In the genomic region with DNA sequence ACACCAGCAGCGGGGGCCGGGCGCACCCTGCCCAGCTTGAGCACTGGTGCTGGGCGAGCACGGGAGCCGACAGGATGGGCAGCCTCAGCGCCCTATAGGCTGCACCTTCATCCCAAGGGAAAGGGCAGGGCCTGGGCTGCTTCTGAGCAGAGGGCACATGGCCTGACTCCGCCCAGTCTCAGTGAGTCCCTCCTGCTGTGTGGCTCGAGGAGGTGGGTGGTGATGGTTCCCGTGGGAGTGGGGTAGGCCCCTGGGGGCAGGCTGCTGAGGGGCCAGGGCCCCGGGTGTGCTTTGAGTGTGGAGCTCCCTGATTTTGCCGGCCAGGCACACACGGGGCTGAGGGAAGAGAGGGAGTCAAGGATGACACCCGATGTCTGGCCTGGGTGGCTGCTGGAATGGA, we compare ENCODE assay signal across 23 cellular contexts. TPM values are rescaled to one million over a fixed set of nuclear protein-coding genes. Genes with fewer than 3 reads are reported as not detected.
DNase-seq lines count a peak whose midpoint lies in the region; ATAC-seq, FAIRE-seq and TF ChIP-seq lines count a peak whose summit lies in the region.
"Had no signal": no experiment of that assay in that cellular context is flagged by ENCODE, and none has a peak within 500 bp of the region (broad histone marks: within the 10 kb centered on the region; RNA-seq: fewer than 3 reads in every experiment).

No MANE protein-coding gene starts in this region.

- TF ChIP-seq CTCF in choroid plexus epithelial cell (conservative IDR thresholded peaks at IDR 0.05; ENCODE audit: low read depth, low read length) (no peak), suprapubic skin (IDR thresholded peaks at IDR 0.05) (no peak)

- H3K9me3 ChIP-seq in MG63 (no peaks in the 10 kb centered on the region), suprapubic skin (no peaks in the 10 kb centered on the region)
- H3K9me3 ChIP-seq: colonic mucosa, tibial artery had no signal

- peak overlapping the region; percentile 9 for H3K27ac ChIP-seq in suprapubic skin
- H3K27ac ChIP-seq: colonic mucosa, KMS-11, PC-9 had no signal

- H3K4me3 ChIP-seq in MG63 (no peak overlapping the region), choroid plexus epithelial cell (ENCODE audit: low read depth, low read length) (no peak overlapping the region), suprapubic skin (no peak overlapping the region)
- H3K4me3 ChIP-seq: colonic mucosa, PC-9, tibial artery had no signal

- no peak for FAIRE-seq in urothelium cell line (lab: Jason Lieb, UNC)
- FAIRE-seq: astrocyte, keratinocyte had no signal

- H3K36me3 ChIP-seq in MG63 = peaks cover 78% of the 10 kb centered on the region
- H3K36me3 ChIP-seq in suprapubic skin = peaks cover 91% of the 10 kb centered on the region

- TF ChIP-seq POLR2A in suprapubic skin (IDR thresholded peaks at IDR 0.05) = no peak

- 72% methylated on average over 14 of the region's 14 CpGs for WGBS in suprapubic skin

- TF ChIP-seq EP300 in suprapubic skin (IDR thresholded peaks at IDR 0.05) = no peak

- H3K27me3 ChIP-seq in MG63 (no peaks in the 10 kb centered on the region), suprapubic skin (no peaks in the 10 kb centered on the region)
- H3K27me3 ChIP-seq: colonic mucosa, tibial artery had no signal

- ATAC-seq in HG03196 (IDR thresholded peaks at IDR 0.05; ENCODE audit: unreplicated experiment) = no peak
- ATAC-seq: activated CD8-positive, alpha-beta T cell treated with anti-CD3 and anti-CD28 coated beads, Interleukin-2, amount 10 ng/mL, durations not matched to agents 7 days and 5 days; activated T-cell treated with anti-CD3 and anti-CD28 coated beads, Interleukin-2, amount 50 U/mL, for 4 hours had no signal

- peaks cover 67% of the 10 kb centered on the region for H3K4me1 ChIP-seq in suprapubic skin
- H3K4me1 ChIP-seq: colonic mucosa had no signal

- peak; percentile 44 for DNase-seq in DMS 273 (lab: John Stamatoyannopoulos, UW; ENCODE audit: unreplicated experiment)
- no peak for DNase-seq in DMS 273 treated with DMSO at 0.1 percent for 48 hours (lab: John Stamatoyannopoulos, UW)
- peak; percentile 42 for DNase-seq in MG63
- DNase-seq in choroid plexus epithelial cell (ENCODE audit: low read depth) = peak; percentile 19
- DNase-seq in suprapubic skin (ENCODE audit: low spot score in 2 of 2) = no peak
- no peak for DNase-seq in stimulated activated CD4-positive, alpha-beta T cell treated with anti-CD3 and anti-CD28 coated beads, Interleukin-1b, Interleukin-23, amount 100 ng/mL, for 48 hours
- no peak for DNase-seq in urothelium cell line (ENCODE audit: low spot score)
- DNase-seq: 8988T; activated CD8-positive, alpha-beta T cell treated with anti-CD3 and anti-CD28 coated beads, Interleukin-2, amount 10 ng/mL, durations not matched to agents 7 days and 5 days; activated naive CD4-positive, alpha-beta T cell treated with anti-CD3 and anti-CD28 coated beads, Interleukin-2, amount 50 U/mL, for 16 hours; activated T-cell treated with anti-CD3 and anti-CD28 coated beads, Interleukin-2, amount 50 U/mL, for 4 hours; CD4-positive, CD25-positive, alpha-beta regulatory T cell; colonic mucosa; hippocampal formation; NCI-H1417; nucleus accumbens; PC-9; stimulated activated naive CD4-positive, alpha-beta T cell; tibial artery had no signal

RNA-seq across cellular contexts. Expression of gene TSC2, which starts 37.9 kb away (rescaled TPM):
- total RNA-seq in MG63 (2014; rRNA removed; shearing (Covaris generic); ENCODE audit: low replicate concordance) = 24.1 and 64.4 TPM in 2 replicates
- 100 to 1,000 TPM; 103 to 193 (median 143) TPM for total RNA-seq in suprapubic skin

RNA-seq across cellular contexts. Expression of gene NTHL1, which starts 38.0 kb away (rescaled TPM):
- 57.1 and 74.7 TPM in 2 replicates for total RNA-seq in MG63 (2014; rRNA removed; shearing (Covaris generic); ENCODE audit: low replicate concordance)
- total RNA-seq in suprapubic skin = 10 to 100 TPM; 15.9 to 40.5 (median 20.9) TPM

RNA-seq across cellular contexts. Expression of gene PKD1, which starts 50.0 kb away (rescaled TPM):
- total RNA-seq in MG63 (2014; rRNA removed; shearing (Covaris generic); ENCODE audit: low replicate concordance) = 60.2 and 106 TPM in 2 replicates
- total RNA-seq in suprapubic skin = 100 to 1,000 TPM; 209 to 446 (median 293) TPM

RNA-seq across cellular contexts. Expression of gene NHERF2, which starts 59.0 kb away (rescaled TPM):
- 15.9 and 19.0 TPM in 2 replicates for total RNA-seq in MG63 (2014; rRNA removed; shearing (Covaris generic); ENCODE audit: low replicate concordance)
- total RNA-seq in suprapubic skin = 10 to 100 TPM; 13.8 to 36.5 (median 21.8) TPM

Comparison
In these comparisons a context has a peak if more than half of its experiments do, and no peak if none do; other contexts are left out.
1. DNase-seq: peak in DMS 273 (single experiment), MG63 (single experiment) and choroid plexus epithelial cell (single experiment); none in DMS 273 treated with DMSO at 0.1 percent for 48 hours (single experiment), suprapubic skin (0 of 2), stimulated activated CD4-positive, alpha-beta T cell treated with anti-CD3 and anti-CD28 coated beads, Interleukin-1b, Interleukin-23, amount 100 ng/mL, for 48 hours (single experiment) and urothelium cell line (single experiment).